37 cellular contexts compared by ENCODE assay signal in the genomic region with DNA sequence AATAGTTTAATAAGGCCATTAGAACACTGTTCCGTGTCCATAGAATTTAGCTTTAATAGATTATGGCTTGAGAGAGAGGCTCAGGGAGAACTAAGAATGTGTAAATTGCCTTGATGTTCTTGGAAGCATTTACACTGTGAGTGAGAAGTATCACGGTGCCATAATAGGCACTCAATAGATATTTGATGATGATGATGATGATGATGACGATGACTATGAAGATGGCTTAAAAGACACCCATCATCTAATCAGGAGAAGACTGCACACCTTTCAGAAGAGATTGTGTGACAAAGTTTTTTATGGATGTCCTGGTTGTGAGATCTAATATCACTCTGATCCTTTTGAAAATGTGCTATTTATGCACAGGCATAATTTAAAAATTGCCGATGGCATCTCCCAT.
DNase-seq lines count a peak whose midpoint lies in the region; ATAC-seq, FAIRE-seq and TF ChIP-seq lines count a peak whose summit lies in the region.
"Had no signal": no experiment of that assay in that cellular context is flagged by ENCODE, and none has a peak within 500 bp of the region (broad histone marks: within the 10 kb centered on the region; RNA-seq: fewer than 3 reads in every experiment).

No MANE protein-coding gene starts in this region.

- no peak for FAIRE-seq in HepG2 (lab: Jason Lieb, UNC)
- FAIRE-seq: A204.1, A549, D721Med had no signal

- TF ChIP-seq CTCF in HepG2 (CRISPR knock-in tag; IDR thresholded peaks at IDR 0.05) (no peak), right lobe of liver (IDR thresholded peaks at IDR 0.05) (no peak), HEK293 (tag by site-specific recombination; IDR thresholded peaks at IDR 0.05) (no peak), nephron (IDR thresholded peaks at IDR 0.05; ENCODE audit: unreplicated experiment in 3 of 3) (no peak), nephron progenitor cell (IDR thresholded peaks at IDR 0.05) (no peak)

- TF ChIP-seq EP300 in HepG2 (IDR thresholded peaks at IDR 0.05; ENCODE audit: low read depth in 2 of 2, low read length in 2 of 2): no peak
- TF ChIP-seq EP300 in HepG2 (CRISPR knock-in tag; IDR thresholded peaks at IDR 0.05; ENCODE audit: borderline replicate concordance): no peak

- BruUV-seq in HepG2 (replicated peaks; lab: Mats Ljungman, UMichigan): no TSS peak

- H3K4me1 Mint-ChIP-seq in nephron: peaks cover 44% of the 10 kb centered on the region
- H3K4me1 Mint-ChIP-seq in nephron progenitor cell: no peaks in the 10 kb centered on the region
- H3K4me1 Mint-ChIP-seq: B cell; CD4-positive, alpha-beta memory T cell; CD4-positive, CD25-positive, alpha-beta regulatory T cell; CD8-positive, alpha-beta memory T cell had no signal

- H2AFZ ChIP-seq in HepG2 (ENCODE audit: low read length): no peak overlapping the region

- no peaks in the 10 kb centered on the region for H4K20me1 ChIP-seq in HepG2 (ENCODE audit: insufficient read depth, low read length)
- H4K20me1 ChIP-seq: BLaER1; BLaER1 treated with 17β-estradiol and CSF1 and Interleukin-3, amounts not matched to agents 10 nM and 100 nM had no signal

- peaks cover 18% of the 10 kb centered on the region for H3K4me1 ChIP-seq in HepG2 (ENCODE audit: insufficient read depth, low read length)
- H3K4me1 ChIP-seq in right lobe of liver: peaks cover 0 to 15% (median 0%) of the 10 kb centered on the region in 4 donors
- no peaks in the 10 kb centered on the region for H3K4me1 ChIP-seq in HEK293 (ENCODE audit: control insufficient read depth, insufficient read depth, low read length)
- H3K4me1 ChIP-seq: A549; BE2C; BLaER1; BLaER1 treated with 17β-estradiol and CSF1 and Interleukin-3, amounts not matched to agents 10 nM and 100 nM; Caco-2 had no signal

- H3K9me3 Mint-ChIP-seq in nephron: no peaks in the 10 kb centered on the region
- no peaks in the 10 kb centered on the region for H3K9me3 Mint-ChIP-seq in nephron progenitor cell
- H3K9me3 Mint-ChIP-seq: CD14-positive monocyte; CD4-positive, alpha-beta memory T cell; CD4-positive, alpha-beta T cell; CD8-positive, alpha-beta memory T cell; CD8-positive, alpha-beta T cell had no signal

- H3K27me3 ChIP-seq in HepG2 (ENCODE audit: control insufficient read depth in 1 of 2, insufficient read depth in 2 of 2, low read length in 2 of 2) (no peaks in the 10 kb centered on the region; a peak in 1 of 5 replicates), right lobe of liver (no peaks in the 10 kb centered on the region)
- H3K27me3 ChIP-seq: BE2C; BLaER1; BLaER1 treated with 17β-estradiol and CSF1 and Interleukin-3, amounts not matched to agents 10 nM and 100 nM had no signal

- 74% methylated on average over 4 of the region's 4 CpGs for WGBS in HepG2 (ENCODE audit: low lambda C conversion rate)
- WGBS in right lobe of liver (ENCODE audit: insufficient coverage, low coverage, low lambda C conversion rate, missing lambda C conversion rate): 87% methylated on average over 4 of the region's 4 CpGs

- peak overlapping the region; percentile 19 to 53 (median 39) for H3K27ac Mint-ChIP-seq in nephron
- H3K27ac Mint-ChIP-seq in nephron progenitor cell: peak overlapping the region; percentile 71
- H3K27ac Mint-ChIP-seq: B cell; CD4-positive, alpha-beta memory T cell; CD4-positive, alpha-beta T cell; CD4-positive, CD25-positive, alpha-beta regulatory T cell; CD8-positive, alpha-beta memory T cell; CD8-positive, alpha-beta T cell had no signal

- no peak for ATAC-seq in HepG2
- ATAC-seq in right lobe of liver: no peak
- no peak for ATAC-seq in GM19395 (IDR thresholded peaks at IDR 0.05; ENCODE audit: unreplicated experiment)
- ATAC-seq: A549; CD8-positive, alpha-beta T cell had no signal

- H3K27me3 Mint-ChIP-seq in nephron (ENCODE audit: low read depth) (no peaks in the 10 kb centered on the region), nephron progenitor cell (ENCODE audit: low read depth, poor library complexity) (no peaks in the 10 kb centered on the region)
- H3K27me3 Mint-ChIP-seq: B cell; CD4-positive, alpha-beta memory T cell; CD4-positive, alpha-beta T cell; CD4-positive, CD25-positive, alpha-beta regulatory T cell had no signal

- H3K9ac ChIP-seq in HepG2 (ENCODE audit: insufficient read depth, low read depth, low read length): no peak overlapping the region
- H3K9ac ChIP-seq: BLaER1; BLaER1 treated with 17β-estradiol and CSF1 and Interleukin-3, amounts not matched to agents 10 nM and 100 nM had no signal

- POLR2A ChIA-PET in HepG2 (lab: Yijun Ruan, JAX): no interaction called here
- POLR2A ChIA-PET in HEK293 (lab: Yijun Ruan, JAX): no interaction called here

- H3K27ac ChIP-seq in HepG2 (ENCODE audit: extremely low read length, insufficient read depth, low read length) (no peak overlapping the region), right lobe of liver (no peak overlapping the region), HEK293 (ENCODE audit: extremely low read depth, low read depth, low read length) (no peak overlapping the region)
- H3K27ac ChIP-seq: 22Rv1; A549; BLaER1; BLaER1 treated with 17β-estradiol and CSF1 and Interleukin-3, amounts not matched to agents 10 nM and 100 nM; C4-2B had no signal

- H3K4me2 ChIP-seq in HepG2 (ENCODE audit: low read depth, low read length): no peak overlapping the region
- H3K4me2 ChIP-seq: A549; BLaER1; BLaER1 treated with 17β-estradiol and CSF1 and Interleukin-3, amounts not matched to agents 10 nM and 100 nM had no signal

- H3K36me3 ChIP-seq in HepG2 (replicated peaks in 1 of 2; ENCODE audit: control insufficient read depth in 1 of 2, insufficient read depth in 2 of 2, low read length in 2 of 2) (no peaks in the 10 kb centered on the region), right lobe of liver (no peaks in the 10 kb centered on the region), HEK293 (ENCODE audit: control insufficient read depth in 2 of 2, insufficient read depth in 1 of 2, low read length in 2 of 2) (peaks cover 11 to 61% of the 10 kb centered on the region in 2 experiments)
- H3K36me3 ChIP-seq: BE2C had no signal

- H3K9me3 ChIP-seq in HepG2 (ENCODE audit: low read length) (no peaks in the 10 kb centered on the region), right lobe of liver (no peaks in the 10 kb centered on the region), HEK293 (ENCODE audit: control insufficient read depth, insufficient read depth, low read depth, low read length) (no peaks in the 10 kb centered on the region)
- H3K9me3 ChIP-seq: A549; BE2C; BLaER1; BLaER1 treated with 17β-estradiol and CSF1 and Interleukin-3, amounts not matched to agents 10 nM and 100 nM; Caco-2 had no signal

- DNase-seq in HepG2 (ENCODE audit: low spot score) (no peak), right lobe of liver (no peak), nephron progenitor cell (no peak), T-helper 9 cell (no peak), RPMI8226 (no peak)
- DNase-seq: 8988T; ACHN; AML-193; BE2C; C1 segment of cervical spinal cord; Caco-2; Calu3; CD4-positive, alpha-beta memory T cell; CD4-positive, alpha-beta T cell; CD4-positive, CD25-positive, alpha-beta regulatory T cell; CD8-positive, alpha-beta memory T cell; CD8-positive, alpha-beta T cell; COR-L47; DMS 273 treated with DMSO at 0.1 percent for 48 hours; DMS153; DMS53; DMS79; DMS79 treated with DMSO at 0.1 percent for 48 hours; DND-41; EL had no signal

- no peak for TF ChIP-seq RAD21 in HepG2 (CRISPR knock-in tag; IDR thresholded peaks at IDR 0.05)

- in situ Hi-C loops in HepG2 (cut with HindIII; ENCODE audit: extremely low pct_ligation_motif_present, low pct_unique_long_range_greater_than_20kb): no loop called here

- intact Hi-C loops in HepG2 (cut with micrococcal nuclease; ENCODE audit: unreplicated experiment) (no loop called here), right lobe of liver (cut with DNase I) (no loop called here)

- H3K4me3 Mint-ChIP-seq in nephron: no peak overlapping the region
- H3K4me3 Mint-ChIP-seq in nephron progenitor cell: no peak overlapping the region
- H3K4me3 Mint-ChIP-seq: B cell; CD14-positive monocyte; CD4-positive, alpha-beta memory T cell; CD4-positive, alpha-beta T cell; CD8-positive, alpha-beta memory T cell; CD8-positive, alpha-beta T cell had no signal

- H3K4me3 ChIP-seq in HepG2 (replicated peaks in 1 of 3; ENCODE audit: insufficient read depth in 1 of 3, low read depth in 2 of 3, low read length in 3 of 3) (no peak overlapping the region), right lobe of liver (no peak overlapping the region), HEK293 (ENCODE audit: low read depth, low read length) (no peak overlapping the region)
- H3K4me3 ChIP-seq: A549; BLaER1; BLaER1 treated with 17β-estradiol and CSF1 and Interleukin-3, amounts not matched to agents 10 nM and 100 nM had no signal

- H3K36me3 Mint-ChIP-seq in nephron (ENCODE audit: low read depth) (peaks cover 61% of the 10 kb centered on the region), nephron progenitor cell (ENCODE audit: low read depth) (peaks cover 83% of the 10 kb centered on the region)
- H3K36me3 Mint-ChIP-seq: CD14-positive monocyte; CD4-positive, alpha-beta memory T cell; CD4-positive, CD25-positive, alpha-beta regulatory T cell; CD8-positive, alpha-beta memory T cell; CD8-positive, alpha-beta T cell had no signal

- CTCF ChIA-PET in HepG2 (lab: Yijun Ruan, JAX; ENCODE audit: low intra/inter-chr PET ratio, low total read pairs): no interaction called here
- CTCF ChIA-PET in HEK293 (lab: Yijun Ruan, JAX): interaction anchor here (8.2 kb wide), 1 partner anchor 29 kb away, joined by 117 read pairs; no protein-coding TSS in a partner anchor

- TF ChIP-seq POLR2A in HepG2 (IDR thresholded peaks at IDR 0.05; ENCODE audit: insufficient read depth in 1 of 2, low read depth in 2 of 2, low read length in 2 of 2) (no peak), right lobe of liver (IDR thresholded peaks at IDR 0.05) (no peak)

- no peaks in the 10 kb centered on the region for H3K79me2 ChIP-seq in HepG2 (ENCODE audit: insufficient read depth, low read length)

TF ChIP-seq in HepG2, 621 proteins besides CTCF, POLR2A, EP300 and RAD21 (continues in another document):
- TF ChIP-seq CREB1 (IDR thresholded peaks at IDR 0.05) (peak; percentile 73), CREB1 (CRISPR knock-in tag; IDR thresholded peaks at IDR 0.05) (no peak), ZNF274 (CRISPR knock-in tag; IDR thresholded peaks at IDR 0.05) (no peak)
